ENCODE assay signal across 4 cellular contexts in genomic region chr22:47302587-47302986, GRCh38.
DNase-seq lines count a peak whose midpoint lies in the region; FAIRE-seq and TF ChIP-seq lines count a peak whose summit lies in the region.
"Not testable (repeated sequence)": the region's sequence is repeated elsewhere in the genome, so short reads cannot be mapped to it uniquely, and the experiment has no call there.

No MANE protein-coding gene starts in this region.

- DNase-seq in H1 (ENCODE audit: low read depth in 1 of 2, low spot score in 2 of 2), result not testable (repeated sequence)
- peak; percentile 57 for DNase-seq in esophagus muscularis mucosa (ENCODE audit: extremely low spot score)
- DNase-seq in islet precursor cell, result peak; percentile 2

- not testable (repeated sequence) for H2BK12ac ChIP-seq in H1 (ENCODE audit: low read depth, low read length)

- H4K91ac ChIP-seq in H1 (replicated peaks; ENCODE audit: insufficient read length, low read length), result not testable (repeated sequence)

- H3K27ac ChIP-seq in HEK293 (ENCODE audit: extremely low read depth, low read depth, low read length); H1 (ENCODE audit: low read depth, low read length); esophagus muscularis mucosa (replicated peaks in 1 of 4): not testable (repeated sequence)

- H3K4me3 ChIP-seq in HEK293 (ENCODE audit: low read depth, low read length); H1 (ENCODE audit: extremely low read depth in 1 of 4, insufficient read depth in 2 of 4, low read depth in 3 of 4, low read length in 4 of 4); esophagus muscularis mucosa: not testable (repeated sequence)

- not testable (repeated sequence) for TF ChIP-seq RAD21 in H1 (IDR thresholded peaks at IDR 0.05 in 1 of 2, conservative IDR thresholded peaks at IDR 0.05 in 1 of 2; ENCODE audit: low read depth in 2 of 2, low read length in 2 of 2)

- not testable (repeated sequence) for H2AK5ac ChIP-seq in H1 (ENCODE audit: low read depth, low read length)

- not testable (repeated sequence) for H3K4ac ChIP-seq in H1 (replicated peaks; ENCODE audit: insufficient read length, low read depth, low read length)

- not testable (repeated sequence) for H4K8ac ChIP-seq in H1 (ENCODE audit: extremely low read depth, insufficient read depth, low read length)

- H3K36me3 ChIP-seq in HEK293 (ENCODE audit: control insufficient read depth in 2 of 2, insufficient read depth in 1 of 2, low read length in 2 of 2); H1 (ENCODE audit: control insufficient read depth in 2 of 4, insufficient read depth in 4 of 4, low read length in 3 of 4); esophagus muscularis mucosa: not testable (repeated sequence)

- H2BK15ac ChIP-seq in H1 (ENCODE audit: low read length), result not testable (repeated sequence)

- H3K23me2 ChIP-seq in H1 (ENCODE audit: low read depth, low read length), result not testable (repeated sequence)

- not testable (repeated sequence) for FAIRE-seq in H1 (lab: Jason Lieb, UNC)

- not testable (repeated sequence) for H3K27me3 ChIP-seq in H1 (replicated peaks in 1 of 4; ENCODE audit: control insufficient read depth in 3 of 4, extremely low read depth in 1 of 4, insufficient read depth in 3 of 4, low read length in 3 of 4); esophagus muscularis mucosa

- H3K18ac ChIP-seq in H1 (ENCODE audit: extremely low read depth, low read length), result not testable (repeated sequence)

- not testable (repeated sequence) for H3K4me2 ChIP-seq in H1 (ENCODE audit: insufficient read depth in 1 of 2, low read depth in 2 of 2, low read length in 2 of 2)

- not testable (repeated sequence) for TF ChIP-seq POLR2A in H1 (IDR thresholded peaks at IDR 0.05; ENCODE audit: control extremely low read depth in 1 of 2, low read depth in 2 of 2, low read length in 2 of 2); esophagus muscularis mucosa (IDR thresholded peaks at IDR 0.05; ENCODE audit: low read depth)

- H3K79me2 ChIP-seq in H1 (ENCODE audit: control insufficient read depth in 1 of 2, insufficient read depth in 2 of 2, low read length in 2 of 2), result not testable (repeated sequence)

- WGBS in H1 (ENCODE audit: extremely low coverage in 1 of 2, insufficient coverage in 1 of 2, insufficient read length in 1 of 2, insufficient replicate concordance in 2 of 2, low coverage in 1 of 2, low lambda C conversion rate in 2 of 2, missing lambda C conversion rate in 1 of 2), 2 experiments, result 92 to 100% methylated on average over 1 of the region's 1 CpG
- WGBS in esophagus muscularis mucosa, result 100% methylated on average over 1 of the region's 1 CpG

- not testable (repeated sequence) for H3K23ac ChIP-seq in H1 (ENCODE audit: insufficient read length)

- intact Hi-C loops in esophagus muscularis mucosa (cut with DNase I), result not testable (repeated sequence)

- H3K9ac ChIP-seq in H1 (replicated peaks in 1 of 4; ENCODE audit: extremely low read depth in 1 of 4, low read depth in 3 of 4, low read length in 3 of 4), result not testable (repeated sequence)

- not testable (repeated sequence) for H4K5ac ChIP-seq in H1 (ENCODE audit: insufficient read length, low read depth, low read length)

- not testable (repeated sequence) for H3K4me1 ChIP-seq in HEK293 (ENCODE audit: control insufficient read depth, insufficient read depth, low read length); H1 (replicated peaks in 1 of 4; ENCODE audit: control insufficient read depth in 3 of 4, insufficient read depth in 4 of 4, low read length in 3 of 4); esophagus muscularis mucosa

- not testable (repeated sequence) for H2BK5ac ChIP-seq in H1 (ENCODE audit: low read depth, low read length)

- not testable (repeated sequence) for H3K9me3 ChIP-seq in HEK293 (ENCODE audit: control insufficient read depth, insufficient read depth, low read depth, low read length); esophagus muscularis mucosa
- H3K9me3 ChIP-seq in H1 (ENCODE audit: insufficient read depth in 2 of 2, low read depth in 1 of 2, low read length in 1 of 2), result peaks cover 78 to 96% of the 10 kb centered on the region in 2 experiments

- POLR2A ChIA-PET in HEK293 (lab: Yijun Ruan, JAX); H1 (lab: Charles Lee; ENCODE audit: partially characterized antibody): not testable (repeated sequence)

- peak overlapping the region; percentile 69 for H3K56ac ChIP-seq in H1 (replicated peaks; ENCODE audit: insufficient read length, low read depth, low read length)

- not testable (repeated sequence) for H3K79me1 ChIP-seq in H1 (ENCODE audit: low read depth, low read length)

- H3K14ac ChIP-seq in H1 (ENCODE audit: insufficient read length), result not testable (repeated sequence)

- not testable (repeated sequence) for H2AFZ ChIP-seq in H1 (ENCODE audit: low read length)

- CTCF ChIA-PET in HEK293 (lab: Yijun Ruan, JAX); H1 (lab: Charles Lee; ENCODE audit: partially characterized antibody): not testable (repeated sequence)

- H2BK20ac ChIP-seq in H1 (ENCODE audit: low read length), result not testable (repeated sequence)

- TF ChIP-seq EP300 in H1 (IDR thresholded peaks at IDR 0.05; ENCODE audit: borderline replicate concordance in 1 of 2, low read depth in 2 of 2, low read length in 2 of 2); esophagus muscularis mucosa (IDR thresholded peaks at IDR 0.05): not testable (repeated sequence)

- not testable (repeated sequence) for H4K20me1 ChIP-seq in H1 (replicated peaks in 1 of 2; ENCODE audit: control insufficient read depth in 1 of 2, insufficient read depth in 2 of 2, low read length in 2 of 2)

- H2BK120ac ChIP-seq in H1 (replicated peaks; ENCODE audit: low read depth, low read length), result not testable (repeated sequence)

- not testable (repeated sequence) for TF ChIP-seq CTCF in HEK293 (tag by site-specific recombination; IDR thresholded peaks at IDR 0.05); H1 (IDR thresholded peaks at IDR 0.05; ENCODE audit: control extremely low read depth in 1 of 3, insufficient read depth in 1 of 3, low read depth in 1 of 3, low read length in 3 of 3); esophagus muscularis mucosa (IDR thresholded peaks at IDR 0.05)

TF ChIP-seq in HEK293, 187 proteins besides CTCF, POLR2A, EP300 and RAD21:
- TF ChIP-seq ZNF366 (tag by site-specific recombination; conservative IDR thresholded peaks at IDR 0.05), result peak; percentile 93
- peak; percentile 89 for TF ChIP-seq ZBTB17 (tag by site-specific recombination; IDR thresholded peaks at IDR 0.05)
